Comparison of ENCODE assay signal across 16 cellular contexts in genomic region chr20:60984666-60985065, GRCh38.
"Had no signal": no experiment of that assay in that cellular context is flagged by ENCODE, and none has a peak within 500 bp of the region (broad histone marks: within the 10 kb centered on the region; RNA-seq: fewer than 3 reads in every experiment).

No MANE protein-coding gene starts in this region.

- H3K36me3 ChIP-seq: brain microvascular endothelial cell had no signal

- H3K27ac Mint-ChIP-seq: activated CD8-positive, alpha-beta T cell treated with anti-CD3 and anti-CD28 coated beads for 36 hours; activated naive CD8-positive, alpha-beta T cell treated with anti-CD3 and anti-CD28 coated beads for 36 hours; activated T-cell treated with anti-CD3 and anti-CD28 coated beads, Interleukin-2, amount 50 U/mL, for 72 hours; endodermal cell; naive thymus-derived CD8-positive, alpha-beta T cell had no signal

- H3K36me3 Mint-ChIP-seq: activated naive CD8-positive, alpha-beta T cell treated with anti-CD3 and anti-CD28 coated beads for 36 hours had no signal

- H3K4me3 ChIP-seq: lung, mucosa of descending colon, skin epidermis had no signal

- ATAC-seq: activated CD8-positive, alpha-beta T cell treated with anti-CD3 and anti-CD28 coated beads for 36 hours; activated T-cell treated with anti-CD3 and anti-CD28 coated beads, Interleukin-2, amount 50 U/mL, for 72 hours; mucosa of descending colon; naive thymus-derived CD8-positive, alpha-beta T cell had no signal

- DNase-seq: activated CD4-positive, alpha-beta T cell treated with anti-CD3 and anti-CD28 coated beads for 4 hours; activated CD8-positive, alpha-beta memory T cell treated with anti-CD3 and anti-CD28 coated beads, Interleukin-2, amount 50 U/mL, for 4 hours; activated CD8-positive, alpha-beta T cell treated with anti-CD3 and anti-CD28 coated beads for 36 hours; activated gamma-delta T cell treated with Interleukin-2 at 50 U/mL for 16 hours; activated naive CD8-positive, alpha-beta T cell treated with anti-CD3 and anti-CD28 coated beads for 36 hours; activated T-cell treated with anti-CD3 and anti-CD28 coated beads, Interleukin-2, amount 50 U/mL, for 72 hours; brain microvascular endothelial cell; erythroblast; mucosa of descending colon; naive thymus-derived CD8-positive, alpha-beta T cell; posterior cingulate gyrus; stimulated activated CD4-positive, alpha-beta T cell treated with anti-CD3 and anti-CD28 coated beads, Interleukin-4, amount 100 ng/mL, for 4 hours had no signal

- H3K27ac ChIP-seq: brain microvascular endothelial cell, skin epidermis, VCaP had no signal

- H3K4me3 Mint-ChIP-seq: activated CD8-positive, alpha-beta T cell treated with anti-CD3 and anti-CD28 coated beads for 36 hours; activated naive CD8-positive, alpha-beta T cell treated with anti-CD3 and anti-CD28 coated beads for 36 hours; activated T-cell treated with anti-CD3 and anti-CD28 coated beads, Interleukin-2, amount 50 U/mL, for 72 hours; endodermal cell; naive thymus-derived CD8-positive, alpha-beta T cell had no signal

- H3K4me1 Mint-ChIP-seq: activated naive CD8-positive, alpha-beta T cell treated with anti-CD3 and anti-CD28 coated beads for 36 hours; endodermal cell; naive thymus-derived CD8-positive, alpha-beta T cell had no signal

- H3K27me3 ChIP-seq: brain microvascular endothelial cell had no signal
